Comparison of ENCODE assay signal across 23 cellular contexts in the genomic region with DNA sequence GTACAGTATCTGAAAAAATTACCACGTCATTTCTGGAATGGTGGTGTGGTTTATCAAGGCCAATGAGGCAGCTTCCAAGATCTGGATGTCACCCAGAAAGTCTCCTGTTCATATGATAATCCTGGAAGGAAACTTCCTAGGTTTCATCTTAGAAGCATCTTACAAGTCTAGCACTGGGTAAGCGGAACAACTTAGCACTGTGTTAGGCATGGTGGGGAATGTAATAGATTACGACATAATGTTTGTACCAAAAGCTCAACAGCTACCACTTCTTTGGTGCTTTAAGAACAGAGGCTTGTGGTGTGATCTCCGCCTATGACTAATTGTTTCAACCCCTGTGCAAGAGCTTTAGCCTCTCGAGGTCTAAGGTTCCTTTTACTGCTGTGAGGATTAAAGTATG.
A peak's percentile ranks its signal among the peaks of the same experiment; 100 is the strongest.
DNase-seq lines count a peak whose midpoint lies in the region; ATAC-seq, FAIRE-seq and TF ChIP-seq lines count a peak whose summit lies in the region.
"Had no signal": no experiment of that assay in that cellular context is flagged by ENCODE, and none has a peak within 500 bp of the region (broad histone marks: within the 10 kb centered on the region; RNA-seq: fewer than 3 reads in every experiment).

No MANE protein-coding gene starts in this region.

- H3K27me3 Mint-ChIP-seq in astrocyte (ENCODE audit: low read depth, unreplicated experiment), result peaks cover 4% of the 10 kb centered on the region
- no peaks in the 10 kb centered on the region for H3K27me3 Mint-ChIP-seq in progenitor cell of endocrine pancreas
- H3K27me3 Mint-ChIP-seq: IgD-negative memory B cell had no signal

- H3K36me3 ChIP-seq in astrocyte (ENCODE audit: insufficient read depth, low read length) (no peaks in the 10 kb centered on the region), MG63 (no peaks in the 10 kb centered on the region)
- H3K36me3 ChIP-seq: SJCRH30 had no signal

- no peaks in the 10 kb centered on the region for H3K79me2 ChIP-seq in astrocyte (ENCODE audit: insufficient read depth, low read length)

- H3K4me2 ChIP-seq in astrocyte (ENCODE audit: low read length), result no peak overlapping the region
- H3K4me2 ChIP-seq: GM23338, KMS-11 had no signal

- no peak overlapping the region for H3K4me3 Mint-ChIP-seq in astrocyte (ENCODE audit: unreplicated experiment)
- no peak overlapping the region for H3K4me3 Mint-ChIP-seq in progenitor cell of endocrine pancreas (ENCODE audit: low read depth)
- H3K4me3 Mint-ChIP-seq: GM23338, H9, IgD-negative memory B cell had no signal

- H3K9me3 ChIP-seq in astrocyte (ENCODE audit: insufficient read depth, low read depth, low read length) (no peaks in the 10 kb centered on the region), MG63 (no peaks in the 10 kb centered on the region)
- H3K9me3 ChIP-seq: SJCRH30 had no signal

- no peak for ATAC-seq in HG02885 (IDR thresholded peaks at IDR 0.05; ENCODE audit: poor library complexity, unreplicated experiment)
- ATAC-seq: GM23338, PC-3, Right ventricle myocardium inferior, SK-N-SH treated with all-trans-retinoic acid at 6 μM for 48 hours had no signal

- no peaks in the 10 kb centered on the region for H4K20me1 ChIP-seq in astrocyte (ENCODE audit: insufficient read depth, low read length)

- no peak for TF ChIP-seq CTCF in astrocyte (IDR thresholded peaks at IDR 0.05; ENCODE audit: insufficient read depth, low read depth, low read length)
- TF ChIP-seq CTCF in progenitor cell of endocrine pancreas (IDR thresholded peaks at IDR 0.05; ENCODE audit: unreplicated experiment), result no peak

- H3K27ac Mint-ChIP-seq in astrocyte (ENCODE audit: unreplicated experiment) (no peak overlapping the region), progenitor cell of endocrine pancreas (no peak overlapping the region)
- H3K27ac Mint-ChIP-seq: GM23338, H9, IgD-negative memory B cell had no signal

- H3K4me1 Mint-ChIP-seq in astrocyte (ENCODE audit: low read depth, unreplicated experiment) (peaks cover 5% of the 10 kb centered on the region), progenitor cell of endocrine pancreas (ENCODE audit: low read depth) (no peaks in the 10 kb centered on the region)
- H3K4me1 Mint-ChIP-seq: GM23338, IgD-negative memory B cell had no signal

- H3K36me3 Mint-ChIP-seq in astrocyte (ENCODE audit: low read depth, unreplicated experiment) (no peaks in the 10 kb centered on the region), progenitor cell of endocrine pancreas (ENCODE audit: insufficient read depth) (no peaks in the 10 kb centered on the region)
- H3K36me3 Mint-ChIP-seq: IgD-negative memory B cell had no signal

- H3K27me3 ChIP-seq in astrocyte (ENCODE audit: insufficient read depth, low read length) (no peaks in the 10 kb centered on the region), MG63 (no peaks in the 10 kb centered on the region)

- H3K4me3 ChIP-seq in astrocyte (ENCODE audit: insufficient read depth, low read depth, low read length), result no peak overlapping the region
- no peak overlapping the region for H3K4me3 ChIP-seq in MG63
- H3K4me3 ChIP-seq: GM23338, SJCRH30 had no signal

- H3K27ac ChIP-seq in astrocyte (ENCODE audit: low read depth, low read length), result no peak overlapping the region
- H3K27ac ChIP-seq: KMS-11, SJCRH30 had no signal

- H3K9me3 Mint-ChIP-seq in astrocyte (ENCODE audit: unreplicated experiment) (peaks cover 6% of the 10 kb centered on the region), progenitor cell of endocrine pancreas (ENCODE audit: low read depth) (no peaks in the 10 kb centered on the region)
- H3K9me3 Mint-ChIP-seq: GM23338, H9 had no signal

- no peak for FAIRE-seq in astrocyte (lab: Jason Lieb, UNC)

- H2AFZ ChIP-seq in astrocyte (ENCODE audit: low read depth, low read length), result no peak overlapping the region
- H2AFZ ChIP-seq: GM23338 had no signal

- no peaks in the 10 kb centered on the region for H3K4me1 ChIP-seq in astrocyte (ENCODE audit: insufficient read depth, low read length)
- H3K4me1 ChIP-seq: SJCRH30 had no signal

- DNase-seq in ELR (ENCODE audit: low read depth) (peak; percentile 6), MV-4-11 (lab: John Stamatoyannopoulos, UW) (peak; percentile 84), astrocyte (ENCODE audit: low read depth) (peak; percentile 45), renal cortical epithelial cell (ENCODE audit: low read depth) (peak; percentile 35), MG63 (no peak), progenitor cell of endocrine pancreas (ENCODE audit: low spot score, unreplicated experiment) (no peak)
- DNase-seq: DMS153; H9; NCI-H187; NCI-H2081 treated with DMSO at 0.1 percent for 48 hours; NCI-H2171 treated with DMSO at 0.1 percent for 48 hours; NCI-H345; NCI-H510A treated with DMSO at 0.1 percent for 48 hours; NCI-H748 treated with DMSO at 0.1 percent for 48 hours; NK-92 treated with Interleukin-12 subunit alpha and Interleukin-12 subunit beta, amount 100 ng/mL, for 24 hours; PC-3; SJCRH30 had no signal

- H3K9ac ChIP-seq in astrocyte (ENCODE audit: low read length), result no peak overlapping the region
- H3K9ac ChIP-seq: KMS-11 had no signal

Comparison
In these comparisons a context has a peak if more than half of its experiments do, and no peak if none do; other contexts are left out.
1. DNase-seq: peak in ELR (single experiment), MV-4-11 (single experiment), astrocyte (single experiment) and renal cortical epithelial cell (single experiment); none in MG63 (single experiment) and progenitor cell of endocrine pancreas (single experiment).